ENCODE assay signal across 21 cellular contexts in the genomic region with DNA sequence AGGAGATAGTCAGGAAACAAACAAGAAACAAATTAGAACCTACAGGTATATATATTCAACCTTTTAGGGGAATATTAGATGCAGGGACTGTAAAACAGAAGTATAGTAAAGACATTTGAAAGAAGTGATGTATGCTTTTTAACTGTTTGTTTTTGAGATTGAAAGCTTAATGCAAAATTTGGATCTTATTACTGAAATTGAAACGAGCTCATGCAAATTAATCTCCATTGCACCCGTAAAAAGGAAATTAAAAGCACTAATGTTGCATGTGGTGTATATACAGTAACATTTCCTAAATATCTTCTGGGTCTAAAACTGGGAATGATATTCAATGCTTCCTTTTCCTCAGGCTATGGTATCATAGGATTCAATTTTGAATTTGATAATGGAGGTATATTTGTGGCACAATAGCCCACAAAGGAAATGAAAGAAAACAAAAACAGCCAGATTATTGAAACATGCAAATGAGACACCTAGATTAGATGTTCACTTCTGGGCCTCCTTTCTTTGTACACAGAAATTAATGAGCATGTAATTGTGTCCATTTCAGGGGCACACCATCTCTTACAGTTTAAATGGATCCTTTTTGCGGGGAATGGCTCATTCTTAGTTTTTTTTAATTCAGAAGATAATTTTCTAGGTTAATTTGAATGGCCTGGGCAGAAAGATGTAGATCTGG.
"Had no signal": no experiment of that assay in that cellular context is flagged by ENCODE, and none has a peak within 500 bp of the region (broad histone marks: within the 10 kb centered on the region; RNA-seq: fewer than 3 reads in every experiment).

No MANE protein-coding gene starts in this region.

- ATAC-seq: esophagus mucosa; naive thymus-derived CD4-positive, alpha-beta T cell; stimulated activated naive B cell treated with anti-CD40 and anti-IgM and Interleukin-4, amounts not matched to agents 10 μg/mL and 1 μg/mL and 100 μg/mL, for 72 hours had no signal

- DNase-seq: activated CD4-positive, alpha-beta T cell treated with anti-CD3 and anti-CD28 coated beads for 4 hours; activated CD4-positive, alpha-beta T cell treated with anti-CD3 and anti-CD28 coated beads, Interleukin-2, amount 50 U/mL, for 48 hours; activated CD4-positive, CD25-positive, alpha-beta regulatory T cell; activated naive CD4-positive, alpha-beta T cell treated with Interleukin-2 at 50 U/mL for 16 hours; activated naive CD8-positive, alpha-beta T cell treated with anti-CD3 and anti-CD28 coated beads, Interleukin-2, amount 10 ng/mL, durations not matched to agents 7 days and 5 days; activated T-cell treated with anti-CD3 and anti-CD28 coated beads, Interleukin-2, amount 50 U/mL, for 48 hours; amniotic stem cell; effector memory CD4-positive, alpha-beta T cell; hippocampal formation; left ventricle myocardium inferior; naive thymus-derived CD4-positive, alpha-beta T cell; occipital lobe; right lobe of liver; stimulated activated CD4-positive, alpha-beta T cell treated with anti-CD3 and anti-CD28 coated beads, Interleukin-2, amount 100 ng/mL, for 24 hours; stimulated activated CD8-positive, alpha-beta memory T cell treated with anti-CD3 and anti-CD28 coated beads, Interleukin-4, amount 100 ng/mL, for 48 hours; stimulated activated naive B cell treated with anti-CD40 and anti-IgM and Interleukin-4, amounts not matched to agents 10 μg/mL and 1 μg/mL and 100 μg/mL, for 72 hours; T1000 had no signal

- FAIRE-seq: colon, endothelial cell of umbilical vein, small intestine had no signal
